In the genomic region with DNA sequence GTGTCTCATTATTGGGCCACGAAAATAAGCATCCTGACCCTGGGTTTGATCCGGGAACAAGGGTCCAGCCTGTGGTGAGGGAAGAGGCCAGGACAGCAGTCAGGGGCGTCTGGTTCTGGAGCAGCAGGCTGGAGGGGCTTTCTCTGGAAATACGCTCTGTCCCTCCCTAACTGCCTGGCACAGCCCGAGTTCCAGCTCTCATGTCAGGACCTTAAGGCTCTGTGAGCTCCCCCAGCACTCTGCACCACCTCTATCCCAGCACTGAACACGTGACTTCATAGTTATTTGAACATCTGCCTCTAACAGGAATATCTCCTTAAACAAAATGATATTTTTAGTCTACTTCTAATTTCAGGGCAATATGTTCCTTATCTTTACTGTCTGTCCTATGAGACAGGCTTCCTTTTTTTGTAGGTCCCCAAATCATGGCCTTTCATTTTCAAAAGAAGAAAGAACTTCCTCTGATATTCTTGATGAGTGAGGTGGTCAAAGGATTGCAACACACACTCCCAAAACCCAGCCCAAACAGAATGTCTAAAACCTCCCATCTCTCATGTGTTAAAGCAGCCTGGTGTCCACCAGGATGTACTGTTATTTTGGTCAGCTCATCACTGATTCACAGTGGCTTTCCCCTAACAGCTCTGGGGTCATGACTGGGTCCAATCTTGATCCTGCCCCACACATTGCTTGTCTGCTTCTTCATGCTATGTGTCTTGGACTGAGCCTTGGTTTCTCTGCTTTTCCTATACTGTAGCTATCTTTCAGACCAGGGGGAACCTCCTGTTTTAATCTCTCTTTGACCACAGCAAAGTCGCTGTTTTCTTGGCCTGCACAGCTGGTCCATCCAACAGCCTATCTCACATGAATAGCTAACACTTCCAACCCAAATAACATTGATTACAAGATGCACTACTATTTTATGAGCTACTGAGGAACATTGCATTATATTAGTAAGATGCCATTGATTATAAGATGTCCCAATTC, we compare ENCODE assay signal across 17 cellular contexts. TPM values are rescaled to one million over a fixed set of nuclear protein-coding genes. Genes with fewer than 3 reads are reported as not detected.
DNase-seq lines count a peak whose midpoint lies in the region; ATAC-seq, FAIRE-seq and TF ChIP-seq lines count a peak whose summit lies in the region.
"Had no signal": no experiment of that assay in that cellular context is flagged by ENCODE, and none has a peak within 500 bp of the region (broad histone marks: within the 10 kb centered on the region; RNA-seq: fewer than 3 reads in every experiment).

No MANE protein-coding gene starts in this region.

- H3K79me1 ChIP-seq in H1 (ENCODE audit: low read depth, low read length), result no peaks in the 10 kb centered on the region

- no peak overlapping the region for H4K8ac ChIP-seq in H1 (ENCODE audit: extremely low read depth, insufficient read depth, low read length)

- no peak overlapping the region for H3K23ac ChIP-seq in H1 (ENCODE audit: insufficient read length)

- no peak overlapping the region for H2AK5ac ChIP-seq in H1 (ENCODE audit: low read depth, low read length)

- no peak for ATAC-seq in HG03460 (IDR thresholded peaks at IDR 0.05; ENCODE audit: unreplicated experiment)
- ATAC-seq: activated CD8-positive, alpha-beta T cell treated with anti-CD3 and anti-CD28 coated beads for 36 hours had no signal

- H2BK20ac ChIP-seq in H1 (ENCODE audit: low read length), result no peak overlapping the region

- H3K56ac ChIP-seq in H1 (replicated peaks; ENCODE audit: insufficient read length, low read depth, low read length), result peak overlapping the region; percentile 22

- POLR2A ChIA-PET in H1 (lab: Charles Lee; ENCODE audit: partially characterized antibody), result interaction anchor here (0.6 to 1.7 kb wide), 5 partner anchors 9 to 217 kb away, joined by 3 to 6 read pairs (median 3); no protein-coding TSS in a partner anchor

- H3K18ac ChIP-seq in H1 (ENCODE audit: extremely low read depth, low read length), result no peak overlapping the region

- H2AFZ ChIP-seq in H1 (ENCODE audit: low read length) (no peak overlapping the region), osteoblast (ENCODE audit: low read length) (no peak overlapping the region)

- no peak overlapping the region for H2BK5ac ChIP-seq in H1 (ENCODE audit: low read depth, low read length)

- intact Hi-C loops in posterior cingulate gyrus (cut with DNase I), result loop anchor here (5.0 kb wide), 1 partner anchor 45 kb away; the partner anchor contains the start of gene RACGAP1

- no peak overlapping the region for H3K14ac ChIP-seq in H1 (ENCODE audit: insufficient read length)

- H4K20me1 ChIP-seq in H1 (replicated peaks in 1 of 2; ENCODE audit: control insufficient read depth in 1 of 2, insufficient read depth in 2 of 2, low read length in 2 of 2), result peaks cover 0 to 4% of the 10 kb centered on the region in 2 experiments
- no peaks in the 10 kb centered on the region for H4K20me1 ChIP-seq in osteoblast (ENCODE audit: insufficient read depth, low read length)

- H2BK120ac ChIP-seq in H1 (replicated peaks; ENCODE audit: low read depth, low read length), result no peak overlapping the region

- no peak overlapping the region for H3K9ac ChIP-seq in H1 (replicated peaks in 1 of 4; ENCODE audit: extremely low read depth in 1 of 4, low read depth in 3 of 4, low read length in 3 of 4)

- no peak for TF ChIP-seq EP300 in H1 (IDR thresholded peaks at IDR 0.05; ENCODE audit: borderline replicate concordance in 1 of 2, low read depth in 2 of 2, low read length in 2 of 2)

- H3K23me2 ChIP-seq in H1 (ENCODE audit: low read depth, low read length), result no peaks in the 10 kb centered on the region

- no peaks in the 10 kb centered on the region for H3K27me3 ChIP-seq in H1 (replicated peaks in 1 of 4; ENCODE audit: control insufficient read depth in 3 of 4, extremely low read depth in 1 of 4, insufficient read depth in 3 of 4, low read length in 3 of 4)
- H3K27me3 ChIP-seq in osteoblast (ENCODE audit: insufficient read depth, low read length), result no peaks in the 10 kb centered on the region
- H3K27me3 ChIP-seq: BE2C, breast epithelium, upper lobe of left lung had no signal

- no peak overlapping the region for H3K4ac ChIP-seq in H1 (replicated peaks; ENCODE audit: insufficient read length, low read depth, low read length)

- no peak for TF ChIP-seq POLR2A in H1 (IDR thresholded peaks at IDR 0.05; ENCODE audit: control extremely low read depth in 1 of 2, low read depth in 2 of 2, low read length in 2 of 2)

- H3K4me2 ChIP-seq in H1 (ENCODE audit: insufficient read depth in 1 of 2, low read depth in 2 of 2, low read length in 2 of 2), result no peak overlapping the region
- peak overlapping the region; percentile 1 for H3K4me2 ChIP-seq in osteoblast (ENCODE audit: insufficient read depth, low read length)

- H2BK15ac ChIP-seq in H1 (ENCODE audit: low read length), result no peak overlapping the region

- no peak for TF ChIP-seq CTCF in H1 (IDR thresholded peaks at IDR 0.05; ENCODE audit: control extremely low read depth in 1 of 3, insufficient read depth in 1 of 3, low read depth in 1 of 3, low read length in 3 of 3)
- no peak for TF ChIP-seq CTCF in osteoblast (IDR thresholded peaks at IDR 0.05; ENCODE audit: extremely low read depth, low read depth, low read length)

- TF ChIP-seq RAD21 in H1 (IDR thresholded peaks at IDR 0.05 in 1 of 2, conservative IDR thresholded peaks at IDR 0.05 in 1 of 2; ENCODE audit: low read depth in 2 of 2, low read length in 2 of 2), result no peak

- no peak for FAIRE-seq in H1 (lab: Jason Lieb, UNC)
- FAIRE-seq: GM12891 had no signal

- H3K27ac ChIP-seq in H1 (ENCODE audit: low read depth, low read length) (no peak overlapping the region), osteoblast (ENCODE audit: low read depth, low read length) (no peak overlapping the region)
- H3K27ac ChIP-seq: breast epithelium, upper lobe of left lung had no signal

- H3K4me1 ChIP-seq in H1 (replicated peaks in 1 of 4; ENCODE audit: control insufficient read depth in 3 of 4, insufficient read depth in 4 of 4, low read length in 3 of 4) (peaks cover 3 to 13% (median 7%) of the 10 kb centered on the region in 4 experiments), osteoblast (ENCODE audit: insufficient read depth, low read length) (peaks cover 21% of the 10 kb centered on the region)
- H3K4me1 ChIP-seq: breast epithelium had no signal

- H3K9me3 ChIP-seq in H1 (ENCODE audit: insufficient read depth in 2 of 2, low read depth in 1 of 2, low read length in 1 of 2), result no peaks in the 10 kb centered on the region
- no peaks in the 10 kb centered on the region for H3K9me3 ChIP-seq in osteoblast (ENCODE audit: low read depth, low read length)
- H3K9me3 ChIP-seq: BE2C, breast epithelium, upper lobe of left lung had no signal

- H3K4me3 ChIP-seq in H1 (ENCODE audit: extremely low read depth in 1 of 4, insufficient read depth in 2 of 4, low read depth in 3 of 4, low read length in 4 of 4), result no peak overlapping the region
- no peak overlapping the region for H3K4me3 ChIP-seq in osteoblast (ENCODE audit: insufficient read depth, low read length)
- H3K4me3 ChIP-seq: breast epithelium, upper lobe of left lung had no signal

- H4K5ac ChIP-seq in H1 (ENCODE audit: insufficient read length, low read depth, low read length), result no peak overlapping the region

- 92% methylated on average over 7 of the region's 7 CpGs; no CpG with 5 or more reads in 1 of the 2 experiments for WGBS in H1 (ENCODE audit: extremely low coverage in 1 of 2, insufficient coverage in 1 of 2, insufficient read length in 1 of 2, insufficient replicate concordance in 2 of 2, low coverage in 1 of 2, low lambda C conversion rate in 2 of 2, missing lambda C conversion rate in 1 of 2), 2 experiments

- H3K36me3 ChIP-seq in H1 (ENCODE audit: control insufficient read depth in 2 of 4, insufficient read depth in 4 of 4, low read length in 3 of 4), result 0 out of 8 replicates have a peak, but pooled peaks cover 0 to 2% (median 0%) of the 10 kb centered on the region in 4 experiments
- H3K36me3 ChIP-seq in osteoblast (ENCODE audit: insufficient read depth, low read length), result peaks cover under 1% of the 10 kb centered on the region
- H3K36me3 ChIP-seq: breast epithelium, upper lobe of left lung had no signal

- DNase-seq in EL, result peak; percentile 46
- DNase-seq in NOMO-1 treated with dmso at 0.1 percent for 144 hours (lab: John Stamatoyannopoulos, UW; ENCODE audit: unreplicated experiment), result peak; percentile 48
- no peak for DNase-seq in H1 (ENCODE audit: low read depth in 1 of 2, low spot score in 2 of 2)
- DNase-seq in osteoblast (ENCODE audit: insufficient read length, low spot score, missing footprints), result peak; percentile 76
- no peak for DNase-seq in NCI-H524 treated with DMSO at 0.1 percent for 48 hours (lab: John Stamatoyannopoulos, UW)
- DNase-seq in posterior cingulate gyrus, result no peak
- DNase-seq in cerebellar nuclear complex (lab: John Stamatoyannopoulos, UW), result no peak
- DNase-seq: activated CD8-positive, alpha-beta T cell treated with anti-CD3 and anti-CD28 coated beads for 36 hours; BE2C; DMS79 treated with DMSO at 0.1 percent for 48 hours; NCI-H1417; NCI-H510A treated with DMSO at 0.1 percent for 48 hours; upper lobe of left lung had no signal

- H2BK12ac ChIP-seq in H1 (ENCODE audit: low read depth, low read length), result no peak overlapping the region

- CTCF ChIA-PET in H1 (lab: Charles Lee; ENCODE audit: partially characterized antibody), result interaction anchor here (0.6 to 23.0 kb wide), 13 partner anchors 10 to 211 kb away, joined by 3 to 420 read pairs (median 5); partner anchors contain the start of genes AQP5, AQP6, ASIC1 and SMARCD1

- H3K79me2 ChIP-seq in H1 (ENCODE audit: control insufficient read depth in 1 of 2, insufficient read depth in 2 of 2, low read length in 2 of 2) (no peaks in the 10 kb centered on the region), osteoblast (ENCODE audit: insufficient read depth, low read length) (no peaks in the 10 kb centered on the region)

- H4K91ac ChIP-seq in H1 (replicated peaks; ENCODE audit: insufficient read length, low read length), result no peak overlapping the region

RNA-seq across cellular contexts. Expression of gene AQP6, which starts 9.8 kb away (rescaled TPM):
- 0.17 TPM in 1 of 2 replicates, not detected in the other for total RNA-seq in H1 (2021; fragmentation: NEBNext Ultra II Directional; extraction: Animal tissue kit (Norgen Biotek cat#: 25700))
- polyA plus RNA-seq in H1 (2011; rRNA removed), result 0.03 and 0.06 TPM in 2 replicates
- polyA plus RNA-seq in H1 (2011; cell fraction: cytosol; rRNA removed), result 0.08 TPM
- 0.24 TPM for polyA plus RNA-seq in H1 (2011; cell fraction: nucleus; rRNA removed)
- 0.07 to 0.10 TPM (median 0.07 TPM) in 3 of 4 replicates, not detected in the other for polyA plus RNA-seq in H1 (2012, experiment 1 of 2)
- not detected for polyA plus RNA-seq in H1 (2012, experiment 2 of 2)
- polyA plus RNA-seq in H1 (2013, experiment 1 of 2), result 0.02 TPM
- polyA plus RNA-seq in H1 (2013, experiment 2 of 2), result 0.04 TPM
- 0.05 and 0.16 TPM in 2 replicates for polyA minus RNA-seq in H1 (2011; rRNA and poly(A)+ RNA removed)
- polyA minus RNA-seq in H1 (2011; cell fraction: cytosol; rRNA and poly(A)+ RNA removed), result not detected
- polyA minus RNA-seq in H1 (2011; cell fraction: nucleus; rRNA and poly(A)+ RNA removed), result not detected
- not detected in 2 replicates for total RNA-seq in osteoblast
- total RNA-seq: activated CD8-positive, alpha-beta T cell treated with anti-CD3 and anti-CD28 coated beads for 36 hours; pulmonary artery endothelial cell had no signal

RNA-seq across cellular contexts. Expression of gene AQP5, which starts 20.9 kb away (rescaled TPM):
- 1.7 and 2.5 TPM in 2 replicates for total RNA-seq in H1 (2021; fragmentation: NEBNext Ultra II Directional; extraction: Animal tissue kit (Norgen Biotek cat#: 25700))
- 3.2 and 5.2 TPM in 2 replicates for polyA plus RNA-seq in H1 (2011; rRNA removed)
- polyA plus RNA-seq in H1 (2011; cell fraction: cytosol; rRNA removed), result 3.7 TPM
- 5.9 TPM for polyA plus RNA-seq in H1 (2011; cell fraction: nucleus; rRNA removed)
- 2.4 to 4.0 TPM (median 3.0 TPM) in 4 replicates for polyA plus RNA-seq in H1 (2012, experiment 1 of 2)
- polyA plus RNA-seq in H1 (2012, experiment 2 of 2), result 3.2 TPM
- 2.8 TPM for polyA plus RNA-seq in H1 (2013, experiment 1 of 2)
- polyA plus RNA-seq in H1 (2013, experiment 2 of 2), result 2.8 TPM
- polyA minus RNA-seq in H1 (2011; rRNA and poly(A)+ RNA removed), result 0.73 and 1.1 TPM in 2 replicates
- polyA minus RNA-seq in H1 (2011; cell fraction: cytosol; rRNA and poly(A)+ RNA removed), result 3.1 TPM
- polyA minus RNA-seq in H1 (2011; cell fraction: nucleus; rRNA and poly(A)+ RNA removed), result 1.3 TPM
- total RNA-seq in osteoblast, result not detected in 2 replicates
- total RNA-seq: activated CD8-positive, alpha-beta T cell treated with anti-CD3 and anti-CD28 coated beads for 36 hours had no signal

RNA-seq across cellular contexts. Expression of gene AQP2, which starts 32.0 kb away (rescaled TPM):
- not detected in 2 replicates for total RNA-seq in H1 (2021; fragmentation: NEBNext Ultra II Directional; extraction: Animal tissue kit (Norgen Biotek cat#: 25700))
- polyA plus RNA-seq in H1 (2011; rRNA removed), result 0.02 TPM in 1 of 2 replicates, not detected in the other
- not detected for polyA plus RNA-seq in H1 (2011; cell fraction: cytosol; rRNA removed)
- polyA plus RNA-seq in H1 (2011; cell fraction: nucleus; rRNA removed), result 0.06 TPM
- polyA plus RNA-seq in H1 (2012, experiment 1 of 2), result not detected in 4 replicates
- polyA plus RNA-seq in H1 (2012, experiment 2 of 2), result not detected
- not detected for polyA plus RNA-seq in H1 (2013, experiment 1 of 2)
- not detected for polyA plus RNA-seq in H1 (2013, experiment 2 of 2)
- polyA minus RNA-seq in H1 (2011; rRNA and poly(A)+ RNA removed), result 0.05 and 0.06 TPM in 2 replicates
- not detected for polyA minus RNA-seq in H1 (2011; cell fraction: cytosol; rRNA and poly(A)+ RNA removed)
- 0.20 TPM for polyA minus RNA-seq in H1 (2011; cell fraction: nucleus; rRNA and poly(A)+ RNA removed)
- not detected in 2 replicates for total RNA-seq in osteoblast
- total RNA-seq: activated CD8-positive, alpha-beta T cell treated with anti-CD3 and anti-CD28 coated beads for 36 hours; breast epithelium; pulmonary artery endothelial cell had no signal

RNA-seq across cellular contexts. Expression of gene RACGAP1, which starts 42.8 kb away (rescaled TPM):
- 63.5 and 66.3 TPM in 2 replicates for total RNA-seq in H1 (2021; fragmentation: NEBNext Ultra II Directional; extraction: Animal tissue kit (Norgen Biotek cat#: 25700))
- 17.4 and 18.0 TPM in 2 replicates for polyA plus RNA-seq in H1 (2011; rRNA removed)
- polyA plus RNA-seq in H1 (2011; cell fraction: cytosol; rRNA removed), result 32.0 TPM
- 19.7 TPM for polyA plus RNA-seq in H1 (2011; cell fraction: nucleus; rRNA removed)
- polyA plus RNA-seq in H1 (2012, experiment 1 of 2), result 35.6 to 54.1 TPM (median 40.0 TPM) in 4 replicates
- 5.7 TPM for polyA plus RNA-seq in H1 (2012, experiment 2 of 2)
- polyA plus RNA-seq in H1 (2013, experiment 1 of 2), result 23.4 TPM
- 24.2 TPM for polyA plus RNA-seq in H1 (2013, experiment 2 of 2)
- polyA minus RNA-seq in H1 (2011; rRNA and poly(A)+ RNA removed), result 55.5 and 61.2 TPM in 2 replicates
- polyA minus RNA-seq in H1 (2011; cell fraction: cytosol; rRNA and poly(A)+ RNA removed), result 37.5 TPM
- polyA minus RNA-seq in H1 (2011; cell fraction: nucleus; rRNA and poly(A)+ RNA removed), result 26.3 TPM
- 12.7 and 16.5 TPM in 2 replicates for total RNA-seq in osteoblast

Comparison
In these comparisons a context has a peak if more than half of its experiments do, and no peak if none do; other contexts are left out.
1. DNase-seq: peak in EL (single experiment), NOMO-1 treated with dmso at 0.1 percent for 144 hours (single experiment) and osteoblast (single experiment); none in H1 (0 of 2), NCI-H524 treated with DMSO at 0.1 percent for 48 hours (single experiment), posterior cingulate gyrus (0 of 10) and cerebellar nuclear complex (0 of 2).